In genomic region chr16:4306439-4307214, GRCh38 we compare ENCODE assay signal across 7 cellular contexts. TPM values are rescaled to one million over a fixed set of nuclear protein-coding genes. Genes with fewer than 3 reads are reported as not detected.
DNase-seq lines count a peak whose midpoint lies in the region; ATAC-seq and TF ChIP-seq lines count a peak whose summit lies in the region.

No MANE protein-coding gene starts in this region.

- no peak for TF ChIP-seq CTCF in OCI-LY1 (IDR thresholded peaks at IDR 0.05; ENCODE audit: low read length)
- no peak for TF ChIP-seq CTCF in adrenal gland (IDR thresholded peaks at IDR 0.05)
- TF ChIP-seq CTCF in suprapubic skin (IDR thresholded peaks at IDR 0.05): no peak

- H3K4me3 ChIP-seq in GM23248 (peak overlapping the region; percentile 66), OCI-LY1 (ENCODE audit: low read depth, low read length, poor library complexity, severe bottlenecking) (peak overlapping the region; percentile 88), adrenal gland (peak overlapping the region in 2 of 4 donors; percentile 46 to 53), suprapubic skin (peak overlapping the region; percentile 51)

- no peak for TF ChIP-seq POLR2A in adrenal gland (IDR thresholded peaks at IDR 0.05)
- TF ChIP-seq POLR2A in suprapubic skin (IDR thresholded peaks at IDR 0.05): no peak

- intact Hi-C loops in adrenal gland (cut with DNase I): no loop called here

- peak overlapping the region; percentile 39; the same call in 1 of the 2 replicates for H3K27ac ChIP-seq in GM23248
- peak overlapping the region; percentile 88 for H3K27ac ChIP-seq in OCI-LY1 (ENCODE audit: low read depth, low read length, poor library complexity, severe bottlenecking)
- peak overlapping the region in 4 of 5 donors; percentile 66 to 89 (median 79) for H3K27ac ChIP-seq in adrenal gland
- peak overlapping the region; percentile 58 for H3K27ac ChIP-seq in layer of hippocampus (ENCODE audit: low read depth, low read length)
- H3K27ac ChIP-seq in suprapubic skin: peak overlapping the region; percentile 46

- H3K4me2 ChIP-seq in GM23248 (ENCODE audit: unreplicated experiment) (peak overlapping the region; percentile 62), OCI-LY1 (ENCODE audit: low read length) (peak overlapping the region; percentile 83)

- no peaks in the 10 kb centered on the region for H3K9me2 ChIP-seq in GM23248 (ENCODE audit: insufficient read depth)
- no peaks in the 10 kb centered on the region for H3K9me2 ChIP-seq in OCI-LY1 (ENCODE audit: low read depth, low read length)

- H3K4me1 ChIP-seq in GM23248 (ENCODE audit: insufficient read depth) (no peaks in the 10 kb centered on the region), OCI-LY1 (ENCODE audit: insufficient read depth, low read length, severe bottlenecking) (peaks cover 33% of the 10 kb centered on the region), adrenal gland (replicated peaks in 1 of 2) (peaks cover 7 to 12% of the 10 kb centered on the region in 2 donors), suprapubic skin (peaks cover 26% of the 10 kb centered on the region)

- H3K9ac ChIP-seq in GM23248 (peak overlapping the region; percentile 48; the same call in 1 of the 2 replicates), OCI-LY1 (ENCODE audit: low read length) (peak overlapping the region; percentile 85)

- in situ Hi-C loops in GM23248 (cut with MboI): no loop called here

- H3K9me3 ChIP-seq in GM23248 (ENCODE audit: low read depth) (no peaks in the 10 kb centered on the region), OCI-LY1 (ENCODE audit: low read length) (no peaks in the 10 kb centered on the region), adrenal gland (replicated peaks in 1 of 3) (no peaks in the 10 kb centered on the region), suprapubic skin (no peaks in the 10 kb centered on the region)

- H4K20me1 ChIP-seq in GM23248 (ENCODE audit: insufficient read depth) (no peaks in the 10 kb centered on the region), OCI-LY1 (ENCODE audit: insufficient read depth, low read length) (no peaks in the 10 kb centered on the region)

- ATAC-seq in HG03460 (IDR thresholded peaks at IDR 0.05; ENCODE audit: unreplicated experiment): no peak

- peaks cover 13% of the 10 kb centered on the region for H3F3A ChIP-seq in GM23248 (ENCODE audit: insufficient read depth)
- peaks cover 4% of the 10 kb centered on the region; the same call in 1 of the 2 replicates for H3F3A ChIP-seq in OCI-LY1 (ENCODE audit: insufficient read depth, low read length)

- DNase-seq in GM23248: no peak
- DNase-seq in adrenal gland: peak in 1 of 7 donors; percentile 30
- DNase-seq in suprapubic skin (ENCODE audit: low spot score in 2 of 2): no peak
- no peak for DNase-seq in GOT3 (lab: John Stamatoyannopoulos, UW)

- H3K27me3 ChIP-seq in GM23248 (replicated peaks; ENCODE audit: insufficient read depth) (no peaks in the 10 kb centered on the region), OCI-LY1 (ENCODE audit: insufficient read depth, low read length) (no peaks in the 10 kb centered on the region), adrenal gland (no peaks in the 10 kb centered on the region), layer of hippocampus (ENCODE audit: control insufficient read depth, insufficient read depth, low read length) (no peaks in the 10 kb centered on the region), suprapubic skin (no peaks in the 10 kb centered on the region)

- H3K36me3 ChIP-seq in GM23248 (ENCODE audit: low read depth) (no peaks in the 10 kb centered on the region), OCI-LY1 (ENCODE audit: insufficient read depth, low read length) (peaks cover 44% of the 10 kb centered on the region), adrenal gland (replicated peaks in 1 of 2) (peaks cover 0 to 4% of the 10 kb centered on the region in 2 donors), suprapubic skin (no peaks in the 10 kb centered on the region)

- WGBS in GM23248 (ENCODE audit: low coverage in 1 of 2, low lambda C conversion rate in 2 of 2, missing lambda C conversion rate in 2 of 2), 2 experiments: 88 to 89% methylated on average over 16 of the region's 16 CpGs
- WGBS in adrenal gland, 4 donors: 65 to 73% (median 65%) methylated on average over 10 to 16 of the region's 16 CpGs
- 65% methylated on average over 12 of the region's 16 CpGs for WGBS in suprapubic skin

- H2AFZ ChIP-seq in GM23248 (peak overlapping the region; percentile 75; the same call in 1 of the 2 replicates), OCI-LY1 (ENCODE audit: low read length) (no peak overlapping the region)

- H3K79me2 ChIP-seq in GM23248 (ENCODE audit: insufficient read depth) (no peaks in the 10 kb centered on the region), OCI-LY1 (ENCODE audit: insufficient read depth, low read length) (no peaks in the 10 kb centered on the region)

- no peak for TF ChIP-seq EP300 in suprapubic skin (IDR thresholded peaks at IDR 0.05)

RNA-seq across cellular contexts. Expression of gene GLIS2, which starts 9.2 kb away (rescaled TPM):
- total RNA-seq in GM23248 (2014; rRNA removed; shearing (Covaris generic)): 2.9 and 3.2 TPM in 2 replicates
- polyA plus RNA-seq in GM23248 (2016; fragmentation: Nextera tagmentation; extraction: Ambion mirVana) (6.8 and 7.3 TPM in 2 replicates), adrenal gland (10 to 100 TPM in 2 of 3 donors, 1 to 10 TPM in 1; 2.0 to 16.7 (median 13.4) TPM)
- total RNA-seq in adrenal gland (10 to 100 TPM; 11.9 to 36.2 (median 18.6) TPM), suprapubic skin (1 to 10 TPM; 1.1 to 3.1 (median 2.3) TPM)

RNA-seq across cellular contexts. Expression of gene TFAP4, which starts 33.8 kb away (rescaled TPM):
- 3.4 and 5.4 TPM in 2 replicates for total RNA-seq in GM23248 (2014; rRNA removed; shearing (Covaris generic))
- 0.91 and 1.5 TPM in 2 replicates for polyA plus RNA-seq in GM23248 (2016; fragmentation: Nextera tagmentation; extraction: Ambion mirVana)
- total RNA-seq in adrenal gland: 10 to 100 TPM in 2 of 8 donors, 1 to 10 TPM in 6; 2.5 to 15.4 (median 6.4) TPM
- polyA plus RNA-seq in adrenal gland: 10 to 100 TPM in 1 of 3 donors, 1 to 10 TPM in 2; 3.3 to 10.3 (median 4.5) TPM
- 10 to 100 TPM; 12.0 to 18.3 (median 14.9) TPM for total RNA-seq in suprapubic skin

RNA-seq across cellular contexts. Expression of gene PAM16, which starts 44.5 kb away (rescaled TPM):
- 20.4 and 33.0 TPM in 2 replicates for total RNA-seq in GM23248 (2014; rRNA removed; shearing (Covaris generic))
- polyA plus RNA-seq in GM23248 (2016; fragmentation: Nextera tagmentation; extraction: Ambion mirVana) (74.5 and 78.9 TPM in 2 replicates), adrenal gland (100 to 1,000 TPM in 2 of 3 donors, 10 to 100 TPM in 1; 25.0 to 310 (median 285) TPM)
- total RNA-seq in adrenal gland (10 to 100 TPM; 35.5 to 68.8 (median 54.0) TPM), suprapubic skin (10 to 100 TPM; 23.8 to 54.7 (median 46.1) TPM)
